ENCODE assay signal across 1 cellular context in genomic region chr7:99379043-99379577, GRCh38.
TF ChIP-seq lines count a peak whose summit lies in the region.

No MANE protein-coding gene starts in this region.

TF ChIP-seq in GM12878, 131 proteins besides CTCF, POLR2A, EP300 and RAD21:
- TF ChIP-seq ZNF274 (IDR thresholded peaks at IDR 0.05; ENCODE audit: insufficient read depth, insufficient read length) (no peak), NKRF (conservative IDR thresholded peaks at IDR 0.05) (peak; percentile 44; the same call in 1 of the 2 replicates), CHD4 (IDR thresholded peaks at IDR 0.05) (no peak), NBN (IDR thresholded peaks at IDR 0.05) (peak; percentile 36; the same call in 1 of the 2 replicates), SPI1 (IDR thresholded peaks at IDR 0.05; ENCODE audit: borderline replicate concordance, insufficient read depth, low read depth, low read length) (0 out of 2 replicates have a peak, but pooled peaks have one; percentile 5), CUX1 (IDR thresholded peaks at IDR 0.05; ENCODE audit: insufficient replicate concordance, low read depth, low read length) (no peak), IKZF2 (IDR thresholded peaks at IDR 0.05) (peak; percentile 67 to 75), MYC (IDR thresholded peaks at IDR 0.05; ENCODE audit: insufficient read depth, insufficient read length, insufficient replicate concordance, low read length, severe bottlenecking) (no peak), NR2C2 (IDR thresholded peaks at IDR 0.05; ENCODE audit: borderline replicate concordance, control insufficient read depth, insufficient read length, low read depth) (no peak), RCOR1 (conservative IDR thresholded peaks at IDR 0.05; ENCODE audit: low read depth, low read length) (no peak), FOXM1 (IDR thresholded peaks at IDR 0.05; ENCODE audit: low read depth, low read length) (no peak), NR2F1 (conservative IDR thresholded peaks at IDR 0.05) (0 out of 2 replicates have a peak, but pooled peaks have one; percentile 31), RFX5 (IDR thresholded peaks at IDR 0.05; ENCODE audit: low read depth, low read length) (peak; percentile 68; the same call in 1 of the 2 replicates), PKNOX1 (IDR thresholded peaks at IDR 0.05) (peak; percentile 70), RELB (IDR thresholded peaks at IDR 0.05; ENCODE audit: low read depth) (peak; percentile 64), SMARCA5 (IDR thresholded peaks at IDR 0.05) (peak; percentile 85; the same call in 1 of the 2 replicates), CEBPB (IDR thresholded peaks at IDR 0.05; ENCODE audit: borderline replicate concordance in 1 of 2, low read depth in 2 of 2, low read length in 2 of 2) (0 out of 4 replicates have a peak, but pooled peaks of 1 of the 2 experiments have one; percentile 15), PRDM15 (CRISPR knock-in tag; IDR thresholded peaks at IDR 0.05) (no peak), DPF2 (IDR thresholded peaks at IDR 0.05) (peak; percentile 56; the same call in 1 of the 2 replicates), ESRRA (IDR thresholded peaks at IDR 0.05; ENCODE audit: low read length) (no peak), IKZF1 (conservative IDR thresholded peaks at IDR 0.05) (peak; percentile 63), EED (IDR thresholded peaks at IDR 0.05; ENCODE audit: low read depth) (peak; percentile 69), ZNF217 (IDR thresholded peaks at IDR 0.05) (peak; percentile 51; the same call in 1 of the 2 replicates), SIN3A (IDR thresholded peaks at IDR 0.05; ENCODE audit: low read depth, low read length) (no peak), POLR2AphosphoS5 (IDR thresholded peaks at IDR 0.05; ENCODE audit: low read length) (peak; percentile 47; the same call in 1 of the 2 replicates)
